Comparison of ENCODE assay signal across 1 cellular context in the genomic region with DNA sequence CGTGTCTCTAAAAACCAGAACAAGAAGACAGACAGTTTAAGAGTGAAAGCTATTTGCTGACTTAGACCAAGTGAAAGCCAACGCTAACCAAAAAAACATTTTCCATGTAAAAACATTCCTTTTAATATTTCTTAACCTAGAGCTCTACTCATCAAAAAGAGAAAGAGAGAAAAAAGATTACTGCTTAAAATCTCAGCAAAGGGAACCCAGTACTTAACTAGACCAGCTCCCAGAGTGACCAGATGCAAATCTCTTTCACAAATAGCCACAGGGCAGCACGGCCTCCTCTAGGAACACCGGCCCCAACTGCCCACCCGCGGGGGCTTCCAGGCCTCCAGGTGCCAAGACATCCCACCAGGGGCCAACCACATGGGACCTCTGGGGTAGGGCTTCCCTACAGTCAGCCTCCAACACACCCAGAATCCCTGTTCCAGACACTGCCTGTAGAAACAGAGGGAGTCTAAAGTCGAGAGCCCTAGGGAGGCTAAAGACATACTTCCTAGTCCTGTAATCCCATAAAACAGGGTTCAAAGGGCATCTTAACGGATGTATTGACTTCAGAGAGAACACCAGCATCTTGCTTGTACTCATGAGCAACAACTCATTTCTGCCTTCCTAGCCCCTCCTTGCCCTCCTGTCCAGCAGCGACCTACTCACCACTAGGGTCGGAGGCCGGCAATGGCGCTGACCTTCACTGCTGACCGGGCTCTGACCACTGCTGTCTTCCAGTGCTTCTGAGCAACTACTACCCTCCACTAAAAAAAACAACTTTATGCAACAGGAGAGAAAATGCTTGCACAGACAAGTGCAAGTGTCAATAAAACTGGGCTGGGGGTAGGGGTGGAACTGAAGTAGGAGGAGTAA.
A peak's percentile ranks its signal among the peaks of the same experiment; 100 is the strongest.
TF ChIP-seq lines count a peak whose summit lies in the region.

No MANE protein-coding gene starts in this region.

TF ChIP-seq in HepG2, 621 proteins besides CTCF, POLR2A, EP300 and RAD21 (continued from another document and continues in another):
- TF ChIP-seq, protein P1, sequence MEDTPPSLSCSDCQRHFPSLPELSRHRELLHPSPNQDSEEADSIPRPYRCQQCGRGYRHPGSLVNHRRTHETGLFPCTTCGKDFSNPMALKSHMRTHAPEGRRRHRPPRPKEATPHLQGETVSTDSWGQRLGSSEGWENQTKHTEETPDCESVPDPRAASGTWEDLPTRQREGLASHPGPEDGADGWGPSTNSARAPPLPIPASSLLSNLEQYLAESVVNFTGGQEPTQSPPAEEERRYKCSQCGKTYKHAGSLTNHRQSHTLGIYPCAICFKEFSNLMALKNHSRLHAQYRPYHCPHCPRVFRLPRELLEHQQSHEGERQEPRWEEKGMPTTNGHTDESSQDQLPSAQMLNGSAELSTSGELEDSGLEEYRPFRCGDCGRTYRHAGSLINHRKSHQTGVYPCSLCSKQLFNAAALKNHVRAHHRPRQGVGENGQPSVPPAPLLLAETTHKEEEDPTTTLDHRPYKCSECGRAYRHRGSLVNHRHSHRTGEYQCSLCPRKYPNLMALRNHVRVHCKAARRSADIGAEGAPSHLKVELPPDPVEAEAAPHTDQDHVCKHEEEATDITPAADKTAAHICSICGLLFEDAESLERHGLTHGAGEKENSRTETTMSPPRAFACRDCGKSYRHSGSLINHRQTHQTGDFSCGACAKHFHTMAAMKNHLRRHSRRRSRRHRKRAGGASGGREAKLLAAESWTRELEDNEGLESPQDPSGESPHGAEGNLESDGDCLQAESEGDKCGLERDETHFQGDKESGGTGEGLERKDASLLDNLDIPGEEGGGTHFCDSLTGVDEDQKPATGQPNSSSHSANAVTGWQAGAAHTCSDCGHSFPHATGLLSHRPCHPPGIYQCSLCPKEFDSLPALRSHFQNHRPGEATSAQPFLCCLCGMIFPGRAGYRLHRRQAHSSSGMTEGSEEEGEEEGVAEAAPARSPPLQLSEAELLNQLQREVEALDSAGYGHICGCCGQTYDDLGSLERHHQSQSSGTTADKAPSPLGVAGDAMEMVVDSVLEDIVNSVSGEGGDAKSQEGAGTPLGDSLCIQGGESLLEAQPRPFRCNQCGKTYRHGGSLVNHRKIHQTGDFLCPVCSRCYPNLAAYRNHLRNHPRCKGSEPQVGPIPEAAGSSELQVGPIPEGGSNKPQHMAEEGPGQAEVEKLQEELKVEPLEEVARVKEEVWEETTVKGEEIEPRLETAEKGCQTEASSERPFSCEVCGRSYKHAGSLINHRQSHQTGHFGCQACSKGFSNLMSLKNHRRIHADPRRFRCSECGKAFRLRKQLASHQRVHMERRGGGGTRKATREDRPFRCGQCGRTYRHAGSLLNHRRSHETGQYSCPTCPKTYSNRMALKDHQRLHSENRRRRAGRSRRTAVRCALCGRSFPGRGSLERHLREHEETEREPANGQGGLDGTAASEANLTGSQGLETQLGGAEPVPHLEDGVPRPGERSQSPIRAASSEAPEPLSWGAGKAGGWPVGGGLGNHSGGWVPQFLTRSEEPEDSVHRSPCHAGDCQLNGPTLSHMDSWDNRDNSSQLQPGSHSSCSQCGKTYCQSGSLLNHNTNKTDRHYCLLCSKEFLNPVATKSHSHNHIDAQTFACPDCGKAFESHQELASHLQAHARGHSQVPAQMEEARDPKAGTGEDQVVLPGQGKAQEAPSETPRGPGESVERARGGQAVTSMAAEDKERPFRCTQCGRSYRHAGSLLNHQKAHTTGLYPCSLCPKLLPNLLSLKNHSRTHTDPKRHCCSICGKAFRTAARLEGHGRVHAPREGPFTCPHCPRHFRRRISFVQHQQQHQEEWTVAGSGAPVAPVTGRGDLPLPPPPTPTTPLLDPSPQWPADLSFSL (CRISPR knock-in tag; IDR thresholded peaks at IDR 0.05) = no peak
- TF ChIP-seq NR2F6 (IDR thresholded peaks at IDR 0.05) = peak; percentile 70
- TF ChIP-seq NR2F6 (CRISPR knock-in tag; IDR thresholded peaks at IDR 0.05) = peak; percentile 79
- no peak for TF ChIP-seq TOE1 (CRISPR knock-in tag; IDR thresholded peaks at IDR 0.05)
- TF ChIP-seq ZNF563 (CRISPR knock-in tag; IDR thresholded peaks at IDR 0.05) = no peak
- TF ChIP-seq, protein P2, sequence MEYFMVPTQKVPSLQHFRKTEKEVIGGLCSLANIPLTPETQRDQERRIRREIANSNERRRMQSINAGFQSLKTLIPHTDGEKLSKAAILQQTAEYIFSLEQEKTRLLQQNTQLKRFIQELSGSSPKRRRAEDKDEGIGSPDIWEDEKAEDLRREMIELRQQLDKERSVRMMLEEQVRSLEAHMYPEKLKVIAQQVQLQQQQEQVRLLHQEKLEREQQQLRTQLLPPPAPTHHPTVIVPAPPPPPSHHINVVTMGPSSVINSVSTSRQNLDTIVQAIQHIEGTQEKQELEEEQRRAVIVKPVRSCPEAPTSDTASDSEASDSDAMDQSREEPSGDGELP (IDR thresholded peaks at IDR 0.05; ENCODE audit: borderline replicate concordance, low read depth) = no peak; the same call in 1 of the 2 replicates
- TF ChIP-seq, protein P3, sequence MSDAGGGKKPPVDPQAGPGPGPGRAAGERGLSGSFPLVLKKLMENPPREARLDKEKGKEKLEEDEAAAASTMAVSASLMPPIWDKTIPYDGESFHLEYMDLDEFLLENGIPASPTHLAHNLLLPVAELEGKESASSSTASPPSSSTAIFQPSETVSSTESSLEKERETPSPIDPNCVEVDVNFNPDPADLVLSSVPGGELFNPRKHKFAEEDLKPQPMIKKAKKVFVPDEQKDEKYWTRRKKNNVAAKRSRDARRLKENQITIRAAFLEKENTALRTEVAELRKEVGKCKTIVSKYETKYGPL (CRISPR knock-in tag; IDR thresholded peaks at IDR 0.05) = no peak
- no peak for TF ChIP-seq ATF7-NPFF (CRISPR knock-in tag; IDR thresholded peaks at IDR 0.05; ENCODE audit: low read depth)
- TF ChIP-seq NR3C1 (CRISPR knock-in tag; IDR thresholded peaks at IDR 0.05) = no peak
- TF ChIP-seq SATB2 (CRISPR knock-in tag; IDR thresholded peaks at IDR 0.05) = no peak
- TF ChIP-seq MAFK (conservative IDR thresholded peaks at IDR 0.05 in 1 of 2, IDR thresholded peaks at IDR 0.05 in 1 of 2; ENCODE audit: low read length in 2 of 2) = no peak
- no peak for TF ChIP-seq KDM5A (IDR thresholded peaks at IDR 0.05; ENCODE audit: borderline replicate concordance, low read length)
- TF ChIP-seq TP53 (CRISPR knock-in tag; conservative IDR thresholded peaks at IDR 0.05) = no peak
- peak; percentile 87 for TF ChIP-seq RARA (CRISPR knock-in tag; IDR thresholded peaks at IDR 0.05)
- TF ChIP-seq FOXJ3 (CRISPR knock-in tag; IDR thresholded peaks at IDR 0.05; ENCODE audit: borderline replicate concordance) = no peak; the same call in 1 of the 2 replicates
- no peak for TF ChIP-seq BORCS8-MEF2B (CRISPR knock-in tag; IDR thresholded peaks at IDR 0.05)
- peak; percentile 95; the same call in 1 of the 2 replicates for TF ChIP-seq ZNF296 (CRISPR knock-in tag; conservative IDR thresholded peaks at IDR 0.05)
- TF ChIP-seq XBP1 (CRISPR knock-in tag; IDR thresholded peaks at IDR 0.05) = no peak
- no peak for TF ChIP-seq BRCA1 (CRISPR knock-in tag; IDR thresholded peaks at IDR 0.05)
- no peak for TF ChIP-seq KDM2A (CRISPR knock-in tag; IDR thresholded peaks at IDR 0.05; ENCODE audit: borderline replicate concordance, low read depth)
- TF ChIP-seq RAD51 (IDR thresholded peaks at IDR 0.05; ENCODE audit: borderline replicate concordance) = no peak
- TF ChIP-seq GABPB1 (CRISPR knock-in tag; IDR thresholded peaks at IDR 0.05) = no peak; the same call in 1 of the 2 replicates
- no peak for TF ChIP-seq TSC22D2 (CRISPR knock-in tag; IDR thresholded peaks at IDR 0.05; ENCODE audit: borderline replicate concordance)
- TF ChIP-seq BHLHE40 (IDR thresholded peaks at IDR 0.05; ENCODE audit: low read length) = no peak
- no peak for TF ChIP-seq ZNF335 (CRISPR knock-in tag; IDR thresholded peaks at IDR 0.05)
- TF ChIP-seq ZMYM2 (CRISPR knock-in tag; IDR thresholded peaks at IDR 0.05) = no peak
- TF ChIP-seq ZNF558 (CRISPR knock-in tag; IDR thresholded peaks at IDR 0.05; ENCODE audit: borderline replicate concordance) = no peak
- no peak for TF ChIP-seq ZIK1 (CRISPR knock-in tag; IDR thresholded peaks at IDR 0.05; ENCODE audit: borderline replicate concordance, low read depth)
- no peak for TF ChIP-seq GATA4 (IDR thresholded peaks at IDR 0.05; ENCODE audit: borderline replicate concordance, low read depth)
- TF ChIP-seq, protein P4, sequence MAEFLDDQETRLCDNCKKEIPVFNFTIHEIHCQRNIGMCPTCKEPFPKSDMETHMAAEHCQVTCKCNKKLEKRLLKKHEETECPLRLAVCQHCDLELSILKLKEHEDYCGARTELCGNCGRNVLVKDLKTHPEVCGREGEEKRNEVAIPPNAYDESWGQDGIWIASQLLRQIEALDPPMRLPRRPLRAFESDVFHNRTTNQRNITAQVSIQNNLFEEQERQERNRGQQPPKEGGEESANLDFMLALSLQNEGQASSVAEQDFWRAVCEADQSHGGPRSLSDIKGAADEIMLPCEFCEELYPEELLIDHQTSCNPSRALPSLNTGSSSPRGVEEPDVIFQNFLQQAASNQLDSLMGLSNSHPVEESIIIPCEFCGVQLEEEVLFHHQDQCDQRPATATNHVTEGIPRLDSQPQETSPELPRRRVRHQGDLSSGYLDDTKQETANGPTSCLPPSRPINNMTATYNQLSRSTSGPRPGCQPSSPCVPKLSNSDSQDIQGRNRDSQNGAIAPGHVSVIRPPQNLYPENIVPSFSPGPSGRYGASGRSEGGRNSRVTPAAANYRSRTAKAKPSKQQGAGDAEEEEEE (CRISPR knock-in tag; IDR thresholded peaks at IDR 0.05; ENCODE audit: borderline replicate concordance) = no peak
- no peak for TF ChIP-seq ZNF430 (CRISPR knock-in tag; IDR thresholded peaks at IDR 0.05)
- no peak for TF ChIP-seq PAF1 (CRISPR knock-in tag; IDR thresholded peaks at IDR 0.05)
- TF ChIP-seq, protein P5, sequence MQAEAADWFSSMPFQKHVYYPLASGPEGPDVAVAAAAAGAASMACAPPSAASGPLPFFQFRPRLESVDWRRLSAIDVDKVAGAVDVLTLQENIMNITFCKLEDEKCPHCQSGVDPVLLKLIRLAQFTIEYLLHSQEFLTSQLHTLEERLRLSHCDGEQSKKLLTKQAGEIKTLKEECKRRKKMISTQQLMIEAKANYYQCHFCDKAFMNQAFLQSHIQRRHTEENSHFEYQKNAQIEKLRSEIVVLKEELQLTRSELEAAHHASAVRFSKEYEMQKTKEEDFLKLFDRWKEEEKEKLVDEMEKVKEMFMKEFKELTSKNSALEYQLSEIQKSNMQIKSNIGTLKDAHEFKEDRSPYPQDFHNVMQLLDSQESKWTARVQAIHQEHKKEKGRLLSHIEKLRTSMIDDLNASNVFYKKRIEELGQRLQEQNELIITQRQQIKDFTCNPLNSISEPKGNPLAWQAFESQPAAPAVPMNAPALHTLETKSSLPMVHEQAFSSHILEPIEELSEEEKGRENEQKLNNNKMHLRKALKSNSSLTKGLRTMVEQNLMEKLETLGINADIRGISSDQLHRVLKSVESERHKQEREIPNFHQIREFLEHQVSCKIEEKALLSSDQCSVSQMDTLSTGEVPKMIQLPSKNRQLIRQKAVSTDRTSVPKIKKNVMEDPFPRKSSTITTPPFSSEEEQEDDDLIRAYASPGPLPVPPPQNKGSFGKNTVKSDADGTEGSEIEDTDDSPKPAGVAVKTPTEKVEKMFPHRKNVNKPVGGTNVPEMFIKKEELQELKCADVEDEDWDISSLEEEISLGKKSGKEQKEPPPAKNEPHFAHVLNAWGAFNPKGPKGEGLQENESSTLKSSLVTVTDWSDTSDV (CRISPR knock-in tag; IDR thresholded peaks at IDR 0.05) = no peak
- TF ChIP-seq, protein P6, sequence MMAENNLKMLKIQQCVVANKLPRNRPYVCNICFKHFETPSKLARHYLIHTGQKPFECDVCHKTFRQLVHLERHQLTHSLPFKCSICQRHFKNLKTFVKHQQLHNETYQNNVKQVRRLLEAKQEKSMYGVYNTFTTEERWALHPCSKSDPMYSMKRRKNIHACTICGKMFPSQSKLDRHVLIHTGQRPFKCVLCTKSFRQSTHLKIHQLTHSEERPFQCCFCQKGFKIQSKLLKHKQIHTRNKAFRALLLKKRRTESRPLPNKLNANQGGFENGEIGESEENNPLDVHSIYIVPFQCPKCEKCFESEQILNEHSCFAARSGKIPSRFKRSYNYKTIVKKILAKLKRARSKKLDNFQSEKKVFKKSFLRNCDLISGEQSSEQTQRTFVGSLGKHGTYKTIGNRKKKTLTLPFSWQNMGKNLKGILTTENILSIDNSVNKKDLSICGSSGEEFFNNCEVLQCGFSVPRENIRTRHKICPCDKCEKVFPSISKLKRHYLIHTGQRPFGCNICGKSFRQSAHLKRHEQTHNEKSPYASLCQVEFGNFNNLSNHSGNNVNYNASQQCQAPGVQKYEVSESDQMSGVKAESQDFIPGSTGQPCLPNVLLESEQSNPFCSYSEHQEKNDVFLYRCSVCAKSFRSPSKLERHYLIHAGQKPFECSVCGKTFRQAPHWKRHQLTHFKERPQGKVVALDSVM (CRISPR knock-in tag; IDR thresholded peaks at IDR 0.05) = peak; percentile 26; the same call in 1 of the 2 replicates
- TF ChIP-seq, protein P7, sequence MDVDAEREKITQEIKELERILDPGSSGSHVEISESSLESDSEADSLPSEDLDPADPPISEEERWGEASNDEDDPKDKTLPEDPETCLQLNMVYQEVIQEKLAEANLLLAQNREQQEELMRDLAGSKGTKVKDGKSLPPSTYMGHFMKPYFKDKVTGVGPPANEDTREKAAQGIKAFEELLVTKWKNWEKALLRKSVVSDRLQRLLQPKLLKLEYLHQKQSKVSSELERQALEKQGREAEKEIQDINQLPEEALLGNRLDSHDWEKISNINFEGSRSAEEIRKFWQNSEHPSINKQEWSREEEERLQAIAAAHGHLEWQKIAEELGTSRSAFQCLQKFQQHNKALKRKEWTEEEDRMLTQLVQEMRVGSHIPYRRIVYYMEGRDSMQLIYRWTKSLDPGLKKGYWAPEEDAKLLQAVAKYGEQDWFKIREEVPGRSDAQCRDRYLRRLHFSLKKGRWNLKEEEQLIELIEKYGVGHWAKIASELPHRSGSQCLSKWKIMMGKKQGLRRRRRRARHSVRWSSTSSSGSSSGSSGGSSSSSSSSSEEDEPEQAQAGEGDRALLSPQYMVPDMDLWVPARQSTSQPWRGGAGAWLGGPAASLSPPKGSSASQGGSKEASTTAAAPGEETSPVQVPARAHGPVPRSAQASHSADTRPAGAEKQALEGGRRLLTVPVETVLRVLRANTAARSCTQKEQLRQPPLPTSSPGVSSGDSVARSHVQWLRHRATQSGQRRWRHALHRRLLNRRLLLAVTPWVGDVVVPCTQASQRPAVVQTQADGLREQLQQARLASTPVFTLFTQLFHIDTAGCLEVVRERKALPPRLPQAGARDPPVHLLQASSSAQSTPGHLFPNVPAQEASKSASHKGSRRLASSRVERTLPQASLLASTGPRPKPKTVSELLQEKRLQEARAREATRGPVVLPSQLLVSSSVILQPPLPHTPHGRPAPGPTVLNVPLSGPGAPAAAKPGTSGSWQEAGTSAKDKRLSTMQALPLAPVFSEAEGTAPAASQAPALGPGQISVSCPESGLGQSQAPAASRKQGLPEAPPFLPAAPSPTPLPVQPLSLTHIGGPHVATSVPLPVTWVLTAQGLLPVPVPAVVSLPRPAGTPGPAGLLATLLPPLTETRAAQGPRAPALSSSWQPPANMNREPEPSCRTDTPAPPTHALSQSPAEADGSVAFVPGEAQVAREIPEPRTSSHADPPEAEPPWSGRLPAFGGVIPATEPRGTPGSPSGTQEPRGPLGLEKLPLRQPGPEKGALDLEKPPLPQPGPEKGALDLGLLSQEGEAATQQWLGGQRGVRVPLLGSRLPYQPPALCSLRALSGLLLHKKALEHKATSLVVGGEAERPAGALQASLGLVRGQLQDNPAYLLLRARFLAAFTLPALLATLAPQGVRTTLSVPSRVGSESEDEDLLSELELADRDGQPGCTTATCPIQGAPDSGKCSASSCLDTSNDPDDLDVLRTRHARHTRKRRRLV (CRISPR knock-in tag; IDR thresholded peaks at IDR 0.05) = 0 out of 2 replicates have a peak, but pooled peaks have one; percentile 20
- no peak; the same call in 1 of the 2 replicates for TF ChIP-seq ZNF605 (CRISPR knock-in tag; IDR thresholded peaks at IDR 0.05)
- no peak for TF ChIP-seq ZNF777 (CRISPR knock-in tag; IDR thresholded peaks at IDR 0.05)
- peak; percentile 85 for TF ChIP-seq GATAD2A (CRISPR knock-in tag; IDR thresholded peaks at IDR 0.05)
- no peak for TF ChIP-seq ZSCAN12 (CRISPR knock-in tag; IDR thresholded peaks at IDR 0.05)
- no peak for TF ChIP-seq SP2 (CRISPR knock-in tag; IDR thresholded peaks at IDR 0.05)
- no peak for TF ChIP-seq ZFP36L1 (CRISPR knock-in tag; IDR thresholded peaks at IDR 0.05)
- no peak for TF ChIP-seq ZNF44 (CRISPR knock-in tag; IDR thresholded peaks at IDR 0.05)
